ENCODE assay signal across 8 cellular contexts in the genomic region with DNA sequence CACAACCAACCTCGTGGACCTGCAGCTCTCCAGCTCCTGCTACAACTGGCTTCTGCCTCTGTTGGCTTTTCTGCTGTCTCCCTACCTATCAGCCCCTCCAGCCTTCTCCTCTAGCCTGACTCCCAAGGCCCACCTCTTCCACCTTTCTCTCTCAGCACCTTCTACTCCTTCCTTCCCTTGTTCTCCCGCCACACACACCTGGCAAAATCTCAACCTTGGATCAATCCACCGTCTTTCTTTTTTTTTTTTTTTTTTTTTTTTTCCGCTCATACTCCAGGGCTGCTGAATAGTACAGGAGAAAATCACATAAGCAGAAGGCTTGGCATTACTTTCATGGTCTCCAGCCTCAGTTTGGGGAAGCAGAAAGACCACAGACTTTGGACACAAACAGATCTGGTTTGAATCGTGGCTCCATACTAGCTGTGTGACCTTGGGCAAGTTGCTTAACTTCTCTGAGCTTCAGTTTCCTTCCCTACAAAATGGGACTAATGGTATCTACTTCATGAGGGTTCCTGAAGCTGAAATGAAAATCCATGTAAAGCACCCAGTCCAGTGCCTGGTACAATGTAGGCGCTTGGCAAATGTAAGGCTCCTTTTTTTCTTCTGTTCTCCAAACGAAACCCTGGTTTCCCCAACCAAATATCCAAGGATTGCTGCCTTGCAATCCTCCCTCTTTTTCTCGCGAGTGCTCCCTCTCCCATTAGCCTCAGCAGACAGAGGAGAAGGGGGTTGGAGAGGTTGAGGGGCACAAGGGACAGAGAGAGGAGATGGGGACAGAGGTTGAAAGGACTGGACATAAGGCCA. TPM values are rescaled to one million over a fixed set of nuclear protein-coding genes. Genes with fewer than 3 reads are reported as not detected.
DNase-seq lines count a peak whose midpoint lies in the region; ATAC-seq and TF ChIP-seq lines count a peak whose summit lies in the region.

No MANE protein-coding gene starts in this region.

- H3K4me2 ChIP-seq in BLaER1: peak overlapping the region; percentile 81

- H3K9ac ChIP-seq in BLaER1: peak overlapping the region; percentile 78; the same call in 1 of the 2 replicates

- no peak overlapping the region for H3K27ac ChIP-seq in BLaER1

- H3K36me3 Mint-ChIP-seq in osteocyte (ENCODE audit: unreplicated experiment): no peaks in the 10 kb centered on the region

- DNase-seq in RKO (ENCODE audit: low spot score): peak; percentile 24
- peak; percentile 15 for DNase-seq in fibroblast of gingiva (ENCODE audit: low read depth)
- no peak for DNase-seq in osteocyte (ENCODE audit: extremely low spot score, unreplicated experiment)
- no peak for DNase-seq in NCI-H510A treated with DMSO at 0.1 percent for 48 hours (lab: John Stamatoyannopoulos, UW)
- DNase-seq in NCI-H1436 (lab: John Stamatoyannopoulos, UW): no peak
- no peak for DNase-seq in MV-4-11 (lab: John Stamatoyannopoulos, UW)

- H3K4me3 ChIP-seq in BLaER1: peak overlapping the region; percentile 72

- H3K4me1 Mint-ChIP-seq in osteocyte (ENCODE audit: unreplicated experiment): peaks cover 39% of the 10 kb centered on the region

- peaks cover 19% of the 10 kb centered on the region for H3K9me3 ChIP-seq in BLaER1

- peaks cover 55% of the 10 kb centered on the region for H3K27me3 ChIP-seq in BLaER1

- no peak for ATAC-seq in GM18861 (IDR thresholded peaks at IDR 0.05; ENCODE audit: unreplicated experiment)

- H3K4me3 Mint-ChIP-seq in osteocyte (ENCODE audit: unreplicated experiment): peak overlapping the region; percentile 84

- no peak for TF ChIP-seq CTCF in osteocyte (IDR thresholded peaks at IDR 0.05)

- H3K27ac Mint-ChIP-seq in osteocyte (ENCODE audit: unreplicated experiment): peak overlapping the region; percentile 80

- H3K4me1 ChIP-seq in BLaER1: peaks cover 6% of the 10 kb centered on the region; the same call in 1 of the 2 replicates

- H3K9me3 Mint-ChIP-seq in osteocyte (ENCODE audit: unreplicated experiment): peaks cover 12% of the 10 kb centered on the region

- H4K20me1 ChIP-seq in BLaER1: no peaks in the 10 kb centered on the region

- H3K27me3 Mint-ChIP-seq in osteocyte (ENCODE audit: unreplicated experiment): no peaks in the 10 kb centered on the region

- H3K36me3 ChIP-seq in BLaER1: no peaks in the 10 kb centered on the region

RNA-seq across cellular contexts. Expression of a gene that starts 1.7 kb away (rescaled TPM):
- 29.0 and 29.5 TPM in 2 replicates for total RNA-seq in osteocyte

RNA-seq across cellular contexts. Expression of a gene that starts 35.7 kb away (rescaled TPM):
- total RNA-seq in osteocyte: 53.6 and 53.8 TPM in 2 replicates

RNA-seq across cellular contexts. Expression of a gene that starts 54.2 kb away (rescaled TPM):
- 25.2 and 29.1 TPM in 2 replicates for total RNA-seq in osteocyte

Comparison
In these comparisons a context has a peak if more than half of its experiments do, and no peak if none do; other contexts are left out.
1. DNase-seq: peak in RKO (single experiment) and fibroblast of gingiva (single experiment); none in osteocyte (single experiment), NCI-H510A treated with DMSO at 0.1 percent for 48 hours (single experiment), NCI-H1436 (single experiment) and MV-4-11 (single experiment).